Comparison of ENCODE assay signal across 16 cellular contexts in the genomic region with DNA sequence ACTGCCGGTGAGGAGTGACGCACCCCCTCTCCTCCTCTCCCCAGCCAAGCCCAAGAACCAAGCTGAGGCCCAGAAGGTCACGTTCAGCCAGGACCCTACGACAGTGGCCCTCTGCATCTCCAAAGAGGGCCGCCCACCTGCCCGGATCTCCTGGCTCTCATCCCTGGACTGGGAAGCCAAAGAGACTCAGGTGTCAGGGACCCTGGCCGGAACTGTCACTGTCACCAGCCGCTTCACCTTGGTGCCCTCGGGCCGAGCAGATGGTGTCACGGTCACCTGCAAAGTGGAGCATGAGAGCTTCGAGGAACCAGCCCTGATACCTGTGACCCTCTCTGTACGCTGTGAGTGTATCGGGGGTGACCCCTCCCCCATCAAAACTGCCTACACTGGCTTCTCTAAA. TPM values are rescaled to one million over a fixed set of nuclear protein-coding genes. Genes with fewer than 3 reads are reported as not detected.
DNase-seq lines count a peak whose midpoint lies in the region; ATAC-seq and TF ChIP-seq lines count a peak whose summit lies in the region.
"Had no signal": no experiment of that assay in that cellular context is flagged by ENCODE, and none has a peak within 500 bp of the region (broad histone marks: within the 10 kb centered on the region; RNA-seq: fewer than 3 reads in every experiment).

No MANE protein-coding gene starts in this region.

- H3K27ac ChIP-seq in neutrophil: peak overlapping the region; percentile 85
- H3K27ac ChIP-seq in subcutaneous abdominal adipose tissue (ENCODE audit: low read depth, low read length): peak overlapping the region; percentile 54
- H3K27ac ChIP-seq in colonic mucosa: no peak overlapping the region
- H3K27ac ChIP-seq: A549, C4-2B had no signal

- H3K27me3 ChIP-seq in neutrophil: no peaks in the 10 kb centered on the region
- H3K27me3 ChIP-seq in subcutaneous abdominal adipose tissue (ENCODE audit: control insufficient read depth in 5 of 5, insufficient read depth in 4 of 5, low read length in 5 of 5): no peaks in the 10 kb centered on the region
- H3K27me3 ChIP-seq in colonic mucosa: no peaks in the 10 kb centered on the region
- H3K27me3 ChIP-seq: BE2C had no signal

- TF ChIP-seq CTCF in neutrophil (IDR thresholded peaks at IDR 0.05) (no peak), colonic mucosa (IDR thresholded peaks at IDR 0.05) (no peak)

- peaks cover 6% of the 10 kb centered on the region for H3K36me3 Mint-ChIP-seq in T-helper 17 cell (ENCODE audit: low read depth)
- H3K36me3 Mint-ChIP-seq in dendritic cell treated with granulocyte-macrophage colony-stimulating factor and Interleukin-4, amounts not matched to agents 40 ng/mL and 50 ng/mL, for 4 days (ENCODE audit: low read depth): peaks cover 80% of the 10 kb centered on the region
- H3K36me3 Mint-ChIP-seq: CD8-positive, alpha-beta T cell had no signal

- peaks cover 5% of the 10 kb centered on the region for H3K27me3 Mint-ChIP-seq in T-helper 17 cell
- no peaks in the 10 kb centered on the region for H3K27me3 Mint-ChIP-seq in dendritic cell treated with granulocyte-macrophage colony-stimulating factor and Interleukin-4, amounts not matched to agents 40 ng/mL and 50 ng/mL, for 4 days

- intact Hi-C loops in dendritic cell treated with granulocyte-macrophage colony-stimulating factor and Interleukin-4, amounts not matched to agents 40 ng/mL and 50 ng/mL, for 4 days (cut with micrococcal nuclease): no loop called here
- intact Hi-C loops in colonic mucosa (cut with DNase I): no loop called here

- H3K4me3 Mint-ChIP-seq in T-helper 17 cell: no peak overlapping the region
- H3K4me3 Mint-ChIP-seq in dendritic cell treated with granulocyte-macrophage colony-stimulating factor and Interleukin-4, amounts not matched to agents 40 ng/mL and 50 ng/mL, for 4 days: no peak overlapping the region
- H3K4me3 Mint-ChIP-seq: CD8-positive, alpha-beta T cell; GM23338 had no signal

- DNase-seq in T-helper 17 cell (no peak), colonic mucosa (no peak), COLO829 (ENCODE audit: low spot score) (no peak)
- DNase-seq: BE2C; Caco-2; CD8-positive, alpha-beta T cell; DND-41; GDM1; H7 had no signal

- H3K9ac ChIP-seq in subcutaneous abdominal adipose tissue (ENCODE audit: low read length in 5 of 5) (peak overlapping the region in 1 of 5 donors; percentile 42), colonic mucosa (ENCODE audit: low read depth in 2 of 2, low read length in 2 of 2) (no peak overlapping the region)

- H3K4me3 ChIP-seq in neutrophil (ENCODE audit: low read depth in 1 of 2, low read length in 1 of 2) (no peak overlapping the region), subcutaneous abdominal adipose tissue (ENCODE audit: low read depth in 1 of 5, low read length in 5 of 5) (no peak overlapping the region), colonic mucosa (no peak overlapping the region)
- H3K4me3 ChIP-seq: A549, GM23338 had no signal

- H3K4me1 ChIP-seq in neutrophil (ENCODE audit: control insufficient read depth in 1 of 2, insufficient read depth in 1 of 2, low read depth in 1 of 2, low read length in 1 of 2) (peaks cover 14 to 25% of the 10 kb centered on the region in 2 experiments), subcutaneous abdominal adipose tissue (ENCODE audit: control insufficient read depth in 5 of 5, insufficient read depth in 5 of 5, low read length in 5 of 5) (peaks cover 4 to 66% (median 19%) of the 10 kb centered on the region in 5 donors), colonic mucosa (no peaks in the 10 kb centered on the region)
- H3K4me1 ChIP-seq: A549, BE2C had no signal

- ATAC-seq in T-helper 17 cell (no peak), HG03342 (IDR thresholded peaks at IDR 0.05; ENCODE audit: unreplicated experiment) (no peak)
- ATAC-seq: A549; CD8-positive, alpha-beta T cell; GM23338 had no signal

- H3K36me3 ChIP-seq in neutrophil: peaks cover 52% of the 10 kb centered on the region
- peaks cover 3 to 62% (median 54%) of the 10 kb centered on the region in 5 donors for H3K36me3 ChIP-seq in subcutaneous abdominal adipose tissue (ENCODE audit: control insufficient read depth in 5 of 5, insufficient read depth in 5 of 5, low read length in 5 of 5)
- H3K36me3 ChIP-seq in colonic mucosa: peaks cover 12% of the 10 kb centered on the region
- H3K36me3 ChIP-seq: BE2C had no signal

- no peaks in the 10 kb centered on the region for H3K9me3 Mint-ChIP-seq in dendritic cell treated with granulocyte-macrophage colony-stimulating factor and Interleukin-4, amounts not matched to agents 40 ng/mL and 50 ng/mL, for 4 days
- H3K9me3 Mint-ChIP-seq: CD8-positive, alpha-beta T cell; GM23338 had no signal

- H3K9me3 ChIP-seq in T-helper 17 cell (ENCODE audit: control insufficient read depth, low read length, poor library complexity, severe bottlenecking): no peaks in the 10 kb centered on the region
- no peaks in the 10 kb centered on the region for H3K9me3 ChIP-seq in neutrophil
- H3K9me3 ChIP-seq in subcutaneous abdominal adipose tissue (ENCODE audit: control insufficient read depth in 5 of 5, low read length in 5 of 5): no peaks in the 10 kb centered on the region
- H3K9me3 ChIP-seq in colonic mucosa: no peaks in the 10 kb centered on the region
- H3K9me3 ChIP-seq: A549, BE2C, Caco-2 had no signal

- H3K4me1 Mint-ChIP-seq in T-helper 17 cell: peaks cover 11% of the 10 kb centered on the region
- H3K4me1 Mint-ChIP-seq in dendritic cell treated with granulocyte-macrophage colony-stimulating factor and Interleukin-4, amounts not matched to agents 40 ng/mL and 50 ng/mL, for 4 days (ENCODE audit: low read depth): peaks cover 40% of the 10 kb centered on the region

- peak overlapping the region; percentile 82 for H3K27ac Mint-ChIP-seq in T-helper 17 cell
- peak overlapping the region; percentile 38 for H3K27ac Mint-ChIP-seq in dendritic cell treated with granulocyte-macrophage colony-stimulating factor and Interleukin-4, amounts not matched to agents 40 ng/mL and 50 ng/mL, for 4 days
- H3K27ac Mint-ChIP-seq: CD8-positive, alpha-beta T cell; GM23338 had no signal

RNA-seq across cellular contexts. Expression of a gene that starts 19.2 kb away (rescaled TPM):
- total RNA-seq in T-helper 17 cell (10 to 100 TPM; 29.0 to 34.8 TPM), colonic mucosa (100 to 1,000 TPM in 1 of 2 donors, 10 to 100 TPM in 1; 60.0 to 167 TPM)

RNA-seq across cellular contexts. Expression of a gene that starts 25.7 kb away (rescaled TPM):
- total RNA-seq in T-helper 17 cell (1 to 10 TPM; 2.5 to 5.2 TPM), colonic mucosa (100 to 1,000 TPM; 115 to 121 TPM)

RNA-seq across cellular contexts. Expression of a gene that starts 33.8 kb away (rescaled TPM):
- 1 to 10 TPM; 1.3 to 2.0 TPM for total RNA-seq in T-helper 17 cell
- 10 to 100 TPM; 36.3 to 78.9 TPM for total RNA-seq in colonic mucosa

RNA-seq across cellular contexts. Expression of a gene that starts 42.6 kb away (rescaled TPM):
- total RNA-seq in T-helper 17 cell (not detected), colonic mucosa (10 to 100 TPM; 10.4 to 19.9 TPM)
- total RNA-seq: CD8-positive, alpha-beta T cell had no signal

Comparison
In these comparisons a context has a peak if more than half of its experiments do, and no peak if none do; other contexts are left out.
1. RNA of a gene that starts 25.7 kb away (total RNA-seq): 115 to 121 TPM in colonic mucosa; 2.5 to 5.2 TPM in T-helper 17 cell; every median in the first group is over 10 times any median in the second.
2. RNA of a gene that starts 33.8 kb away (total RNA-seq): 36.3 to 78.9 TPM in colonic mucosa; 1.3 to 2.0 TPM in T-helper 17 cell; every median in the first group is over 10 times any median in the second.